Comparison of ENCODE assay signal across 1 cellular context in the genomic region with DNA sequence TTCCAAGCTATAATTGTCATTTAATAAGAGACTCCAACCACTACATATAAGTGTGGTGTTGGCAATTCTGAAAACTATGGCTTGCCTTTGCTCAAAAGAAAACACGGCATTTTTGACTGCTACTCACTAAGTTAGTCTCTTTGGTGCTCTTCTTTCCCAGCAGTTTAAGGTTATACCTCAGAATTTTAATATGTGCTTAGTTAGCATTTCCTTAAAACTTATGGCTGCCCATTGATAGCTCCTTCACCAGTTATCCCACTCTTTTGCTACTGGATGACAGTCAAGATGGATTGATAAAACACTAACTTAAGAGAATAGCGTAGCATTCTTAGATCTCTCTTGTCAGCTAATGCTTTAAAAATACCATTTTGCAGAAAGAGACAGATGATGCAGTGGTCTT.
A peak's percentile ranks its signal among the peaks of the same experiment; 100 is the strongest.
TF ChIP-seq lines count a peak whose summit lies in the region.

No MANE protein-coding gene starts in this region.

TF ChIP-seq in HepG2, 621 proteins besides CTCF, POLR2A, EP300 and RAD21 (continued from another document):
- TF ChIP-seq, protein P1, sequence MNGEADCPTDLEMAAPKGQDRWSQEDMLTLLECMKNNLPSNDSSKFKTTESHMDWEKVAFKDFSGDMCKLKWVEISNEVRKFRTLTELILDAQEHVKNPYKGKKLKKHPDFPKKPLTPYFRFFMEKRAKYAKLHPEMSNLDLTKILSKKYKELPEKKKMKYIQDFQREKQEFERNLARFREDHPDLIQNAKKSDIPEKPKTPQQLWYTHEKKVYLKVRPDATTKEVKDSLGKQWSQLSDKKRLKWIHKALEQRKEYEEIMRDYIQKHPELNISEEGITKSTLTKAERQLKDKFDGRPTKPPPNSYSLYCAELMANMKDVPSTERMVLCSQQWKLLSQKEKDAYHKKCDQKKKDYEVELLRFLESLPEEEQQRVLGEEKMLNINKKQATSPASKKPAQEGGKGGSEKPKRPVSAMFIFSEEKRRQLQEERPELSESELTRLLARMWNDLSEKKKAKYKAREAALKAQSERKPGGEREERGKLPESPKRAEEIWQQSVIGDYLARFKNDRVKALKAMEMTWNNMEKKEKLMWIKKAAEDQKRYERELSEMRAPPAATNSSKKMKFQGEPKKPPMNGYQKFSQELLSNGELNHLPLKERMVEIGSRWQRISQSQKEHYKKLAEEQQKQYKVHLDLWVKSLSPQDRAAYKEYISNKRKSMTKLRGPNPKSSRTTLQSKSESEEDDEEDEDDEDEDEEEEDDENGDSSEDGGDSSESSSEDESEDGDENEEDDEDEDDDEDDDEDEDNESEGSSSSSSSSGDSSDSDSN (CRISPR knock-in tag; IDR thresholded peaks at IDR 0.05): no peak
- TF ChIP-seq MAFF (IDR thresholded peaks at IDR 0.05; ENCODE audit: low read depth, low read length): peak; percentile 76
